1 cellular context compared by ENCODE assay signal in the genomic region with DNA sequence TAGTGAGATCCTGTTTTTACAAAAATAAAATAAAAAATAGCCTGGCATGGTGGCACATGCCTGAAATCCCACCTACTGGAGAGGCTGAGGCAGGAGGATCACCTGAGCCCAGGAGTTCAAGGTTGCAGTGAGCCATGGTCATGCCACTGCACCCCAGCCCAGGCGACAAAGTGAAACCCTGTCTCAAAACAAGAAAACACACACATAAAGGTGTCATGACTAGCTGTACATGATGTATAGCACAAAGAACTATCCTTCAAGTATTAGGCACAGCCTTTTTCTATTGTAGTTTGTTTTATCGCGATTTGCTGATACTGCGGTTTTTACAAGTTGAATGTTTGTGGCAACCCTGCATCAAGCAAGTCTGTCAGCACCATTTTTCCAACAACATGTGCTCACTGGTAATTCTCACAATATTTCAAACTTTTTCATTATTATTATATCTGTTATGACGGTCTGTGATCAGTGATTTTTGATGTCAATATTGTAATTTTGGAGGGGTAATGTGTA.
TF ChIP-seq lines count a peak whose summit lies in the region.

No MANE protein-coding gene starts in this region.

TF ChIP-seq in H1, 55 proteins besides CTCF, POLR2A, EP300 and RAD21:
- TF ChIP-seq TCF12 (IDR thresholded peaks at IDR 0.05; ENCODE audit: low read depth, low read length) (no peak), MAFK (IDR thresholded peaks at IDR 0.05; ENCODE audit: low read depth, low read length) (peak; percentile 66)
